Comparison of ENCODE assay signal across 17 cellular contexts in genomic region chr4:148831945-148832344, GRCh38.
DNase-seq lines count a peak whose midpoint lies in the region; ATAC-seq, FAIRE-seq and TF ChIP-seq lines count a peak whose summit lies in the region.
"Had no signal": no experiment of that assay in that cellular context is flagged by ENCODE, and none has a peak within 500 bp of the region (broad histone marks: within the 10 kb centered on the region; RNA-seq: fewer than 3 reads in every experiment).

No MANE protein-coding gene starts in this region.

- H3K9me3 ChIP-seq in adrenal gland (replicated peaks in 1 of 3): no peaks in the 10 kb centered on the region

- H3K4me3 Mint-ChIP-seq in naive thymus-derived CD8-positive, alpha-beta T cell: no peak overlapping the region

- FAIRE-seq in HTR-8/SVneo (lab: Jason Lieb, UNC): no peak
- FAIRE-seq in bronchial epithelial cell (lab: Jason Lieb, UNC): no peak
- FAIRE-seq: H1 had no signal

- H3K4me3 ChIP-seq in AG10803 (ENCODE audit: low read length): no peak overlapping the region
- H3K4me3 ChIP-seq in bronchial epithelial cell (ENCODE audit: low read depth, low read length): no peak overlapping the region
- H3K4me3 ChIP-seq in adrenal gland: no peak overlapping the region
- H3K4me3 ChIP-seq: BLaER1 treated with 17β-estradiol and CSF1 and Interleukin-3, amounts not matched to agents 10 nM and 100 nM; hepatocyte had no signal

- no peak overlapping the region for H3K27ac ChIP-seq in adrenal gland
- H3K27ac ChIP-seq: BLaER1 treated with 17β-estradiol and CSF1 and Interleukin-3, amounts not matched to agents 10 nM and 100 nM; hepatocyte had no signal

- TF ChIP-seq CTCF in AG10803 (conservative IDR thresholded peaks at IDR 0.05; ENCODE audit: low read length) (no peak), bronchial epithelial cell (IDR thresholded peaks at IDR 0.05; ENCODE audit: insufficient read depth, low read length, severe bottlenecking) (no peak), adrenal gland (IDR thresholded peaks at IDR 0.05) (no peak)

- TF ChIP-seq POLR2A in adrenal gland (IDR thresholded peaks at IDR 0.05): no peak

- H3K27ac Mint-ChIP-seq in naive thymus-derived CD8-positive, alpha-beta T cell: no peak overlapping the region

- H3K4me1 ChIP-seq in adrenal gland (replicated peaks in 1 of 2): peaks cover 0 to 3% of the 10 kb centered on the region in 2 donors

- peaks cover 8 to 15% (median 12%) of the 10 kb centered on the region in 4 donors for H3K4me1 Mint-ChIP-seq in naive thymus-derived CD8-positive, alpha-beta T cell

- ATAC-seq in naive thymus-derived CD8-positive, alpha-beta T cell: no peak
- ATAC-seq: right cardiac atrium had no signal

- H3K27me3 ChIP-seq in bronchial epithelial cell (ENCODE audit: control insufficient read depth, insufficient read depth, low read length) (no peaks in the 10 kb centered on the region), adrenal gland (no peaks in the 10 kb centered on the region)
- H3K27me3 ChIP-seq: BLaER1 treated with 17β-estradiol and CSF1 and Interleukin-3, amounts not matched to agents 10 nM and 100 nM; hepatocyte had no signal

- H3K9me3 Mint-ChIP-seq in naive thymus-derived CD8-positive, alpha-beta T cell: peaks cover 0 to 16% (median 2%) of the 10 kb centered on the region in 9 donors

- DNase-seq in AG10803 (ENCODE audit: low read depth) (peak; percentile 89), HTR-8/SVneo (ENCODE audit: insufficient read length, low spot score) (peak; percentile 48), bronchial epithelial cell (ENCODE audit: low read depth) (peak; percentile 99), kidney glomerular epithelial cell (lab: John Stamatoyannopoulos, UW) (peak; percentile 91), adrenal gland (no peak), NCI-H526 (lab: John Stamatoyannopoulos, UW) (no peak), COLO668 (lab: John Stamatoyannopoulos, UW; ENCODE audit: unreplicated experiment) (no peak)
- no peak for DNase-seq in naive thymus-derived CD8-positive, alpha-beta T cell
- DNase-seq: activated CD4-positive, alpha-beta T cell treated with anti-CD3 and anti-CD28 coated beads for 48 hours; cerebellar nuclear complex; KG1; midbrain; NCI-H2107; right cardiac atrium had no signal

- H3K36me3 ChIP-seq in bronchial epithelial cell (ENCODE audit: control insufficient read depth, insufficient read depth, low read length) (no peaks in the 10 kb centered on the region), adrenal gland (replicated peaks in 1 of 2) (no peaks in the 10 kb centered on the region)
- H3K36me3 ChIP-seq: BLaER1 treated with 17β-estradiol and CSF1 and Interleukin-3, amounts not matched to agents 10 nM and 100 nM had no signal

- POLR2A ChIA-PET in naive thymus-derived CD8-positive, alpha-beta T cell (lab: Charles Lee): no interaction called here

- peaks cover 0 to 15% (median 0%) of the 10 kb centered on the region in 5 donors for H3K27me3 Mint-ChIP-seq in naive thymus-derived CD8-positive, alpha-beta T cell

- intact Hi-C loops in adrenal gland (cut with DNase I): no loop called here

- no peaks in the 10 kb centered on the region for H3K36me3 Mint-ChIP-seq in naive thymus-derived CD8-positive, alpha-beta T cell

Comparison
In these comparisons a context has a peak if more than half of its experiments do, and no peak if none do; other contexts are left out.
1. DNase-seq: peak in AG10803 (single experiment), HTR-8/SVneo (single experiment), bronchial epithelial cell (single experiment) and kidney glomerular epithelial cell (single experiment); none in naive thymus-derived CD8-positive, alpha-beta T cell (0 of 10), adrenal gland (0 of 7), NCI-H526 (0 of 2) and COLO668 (single experiment).